14 cellular contexts compared by ENCODE assay signal in the genomic region with DNA sequence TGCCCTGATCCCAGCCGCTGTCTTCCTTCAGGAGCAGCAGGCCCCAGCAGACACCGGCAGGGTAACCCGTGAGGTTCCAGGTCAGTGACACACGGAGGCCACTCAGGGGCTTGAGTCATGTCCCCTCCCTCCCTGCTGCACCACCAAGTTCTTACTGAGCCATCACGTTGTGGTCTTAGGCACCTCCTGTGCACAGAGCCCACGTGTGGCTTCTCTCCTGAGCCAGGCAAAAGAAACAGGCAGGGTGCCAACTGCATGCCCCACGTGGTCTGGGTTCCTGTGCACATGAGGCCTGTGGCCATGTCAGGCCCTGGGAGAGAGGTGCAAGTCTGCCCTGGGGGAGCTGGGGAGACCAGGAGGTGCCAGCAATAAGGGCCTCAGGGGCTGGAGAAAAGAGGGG.
A peak's percentile ranks its signal among the peaks of the same experiment; 100 is the strongest.
DNase-seq lines count a peak whose midpoint lies in the region; ATAC-seq and TF ChIP-seq lines count a peak whose summit lies in the region.
"Had no signal": no experiment of that assay in that cellular context is flagged by ENCODE, and none has a peak within 500 bp of the region (broad histone marks: within the 10 kb centered on the region; RNA-seq: fewer than 3 reads in every experiment).

No MANE protein-coding gene starts in this region.

- peak; percentile 17 for DNase-seq in stimulated activated CD4-positive, alpha-beta T cell treated with anti-CD3 and anti-CD28 coated beads, Interleukin-1b, Interleukin-23, amount 100 ng/mL, for 48 hours
- no peak for DNase-seq in stimulated activated CD4-positive, alpha-beta T cell treated with anti-CD3 and anti-CD28 coated beads, Interleukin-15, amount 100 ng/mL, for 24 hours
- no peak for DNase-seq in RWPE1 (ENCODE audit: low spot score)
- peak; percentile 47 for DNase-seq in fibroblast of mammary gland (ENCODE audit: low read depth)
- no peak for DNase-seq in NCI-H1417 treated with DMSO at 0.1 percent for 48 hours (lab: John Stamatoyannopoulos, UW)
- DNase-seq in A673 (ENCODE audit: low spot score) = no peak
- DNase-seq: foreskin keratinocyte; left colon; naive thymus-derived CD4-positive, alpha-beta T cell; NCI-H1048; NCI-H510A had no signal

- H3K9me3 ChIP-seq in A673 (ENCODE audit: low read depth, low read length, poor library complexity, severe bottlenecking) = no peaks in the 10 kb centered on the region

- H3K4me1 ChIP-seq in A673 (ENCODE audit: insufficient read depth, low read length, poor library complexity, severe bottlenecking) = peaks cover 6% of the 10 kb centered on the region

- CTCF ChIA-PET in RWPE1 (lab: Yijun Ruan, JAX) (no interaction called here), A673 (lab: Charles Lee) (no interaction called here)

- H3K4me3 ChIP-seq in fibroblast of mammary gland (ENCODE audit: control insufficient read depth, low read depth, low read length) (no peak overlapping the region), A673 (ENCODE audit: low read depth, low read length, poor library complexity, severe bottlenecking) (no peak overlapping the region)

- intact Hi-C loops in A673 (cut with micrococcal nuclease; ENCODE audit: unreplicated experiment) = no loop called here

- no peaks in the 10 kb centered on the region for H3K27me3 ChIP-seq in A673 (replicated peaks; ENCODE audit: insufficient read depth, low read depth, low read length, poor library complexity)
- H3K27me3 ChIP-seq: foreskin keratinocyte had no signal

- BruUV-seq in A673 (replicated peaks; lab: Mats Ljungman, UMichigan) = no TSS peak

- POLR2A ChIA-PET in RWPE1 (lab: Yijun Ruan, JAX; ENCODE audit: low non-redundant PET) = no interaction called here
- POLR2A ChIA-PET in A673 (lab: Charles Lee; ENCODE audit: low non-redundant PET) = no interaction called here

- TF ChIP-seq CTCF in RWPE1 (conservative IDR thresholded peaks at IDR 0.05; ENCODE audit: low read depth) (no peak), fibroblast of mammary gland (conservative IDR thresholded peaks at IDR 0.05; ENCODE audit: control insufficient read depth, insufficient read depth, low read depth, low read length) (no peak), A673 (conservative IDR thresholded peaks at IDR 0.05; ENCODE audit: low read depth, low read length) (no peak)

- H3K27ac ChIP-seq in RWPE1 = peak overlapping the region; percentile 65
- no peak overlapping the region for H3K27ac ChIP-seq in A673 (ENCODE audit: low read depth, low read length, poor library complexity, severe bottlenecking)
- H3K27ac ChIP-seq: foreskin keratinocyte had no signal

- ATAC-seq in GM21723 (IDR thresholded peaks at IDR 0.05; ENCODE audit: unreplicated experiment) (no peak), HG03097 (IDR thresholded peaks at IDR 0.05; ENCODE audit: low FRiP score, unreplicated experiment) (no peak)
- ATAC-seq: foreskin keratinocyte; left colon; naive thymus-derived CD4-positive, alpha-beta T cell; Panc1 had no signal

- H3K36me3 ChIP-seq in A673 (ENCODE audit: insufficient read depth, low read length, poor library complexity, severe bottlenecking) = no peaks in the 10 kb centered on the region

Comparison
In these comparisons a context has a peak if more than half of its experiments do, and no peak if none do; other contexts are left out.
1. DNase-seq: peak in stimulated activated CD4-positive, alpha-beta T cell treated with anti-CD3 and anti-CD28 coated beads, Interleukin-1b, Interleukin-23, amount 100 ng/mL, for 48 hours (single experiment) and fibroblast of mammary gland (single experiment); none in stimulated activated CD4-positive, alpha-beta T cell treated with anti-CD3 and anti-CD28 coated beads, Interleukin-15, amount 100 ng/mL, for 24 hours (single experiment), RWPE1 (single experiment), NCI-H1417 treated with DMSO at 0.1 percent for 48 hours (single experiment) and A673 (single experiment).